ENCODE assay signal across 8 cellular contexts in the genomic region with DNA sequence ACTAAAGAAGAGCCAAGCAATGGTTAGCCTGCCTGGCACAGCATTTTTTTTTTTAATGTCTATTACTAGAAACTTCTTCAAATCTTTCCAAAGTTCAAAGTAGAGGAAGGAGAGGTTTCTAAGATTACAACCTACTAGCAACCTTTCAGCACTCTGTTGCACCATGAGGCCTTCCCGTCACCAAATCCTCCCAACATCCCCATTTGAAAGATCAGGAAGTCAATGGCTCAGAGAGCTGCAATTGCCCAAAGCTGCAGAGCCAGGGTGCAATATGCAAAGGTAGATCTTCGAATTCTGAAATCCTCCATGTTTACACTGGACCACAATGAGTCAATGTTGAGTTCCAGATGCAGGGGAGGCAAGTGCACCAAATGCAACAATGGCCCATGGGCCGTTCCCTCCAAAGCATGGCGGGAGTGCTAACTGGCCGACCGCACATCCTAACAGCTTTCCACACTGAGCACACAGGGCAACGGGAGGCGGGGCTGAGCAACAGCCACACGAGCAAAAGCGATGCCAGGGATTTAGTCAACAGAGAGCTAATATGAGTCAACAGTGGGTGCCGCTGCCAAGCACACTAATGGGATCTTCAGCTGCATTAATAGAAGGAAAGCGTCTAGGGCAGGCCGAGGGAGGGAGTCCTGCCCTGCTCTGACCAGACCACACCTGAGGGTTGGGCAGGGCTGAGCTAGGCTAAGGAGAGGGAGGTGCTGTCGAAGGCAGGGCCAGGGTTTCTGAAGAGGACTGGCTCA. TPM values are rescaled to one million over a fixed set of nuclear protein-coding genes. Genes with fewer than 3 reads are reported as not detected.
DNase-seq lines count a peak whose midpoint lies in the region; ATAC-seq and TF ChIP-seq lines count a peak whose summit lies in the region.

No MANE protein-coding gene starts in this region.

- H3K36me3 Mint-ChIP-seq in CD4-positive, alpha-beta T cell (ENCODE audit: low read depth) = no peaks in the 10 kb centered on the region

- no peak overlapping the region for H3K4me3 ChIP-seq in mammary epithelial cell (replicated peaks in 1 of 3; ENCODE audit: insufficient read depth in 1 of 3, low read depth in 2 of 3, low read length in 3 of 3)

- H2AFZ ChIP-seq in mammary epithelial cell (ENCODE audit: low read depth, low read length) = no peak overlapping the region

- H3K9me3 ChIP-seq in mammary epithelial cell (replicated peaks; ENCODE audit: insufficient read depth, low read length) = no peaks in the 10 kb centered on the region
- H3K9me3 ChIP-seq in CD4-positive, alpha-beta T cell (ENCODE audit: control insufficient read depth, low read length) = no peaks in the 10 kb centered on the region

- H3K36me3 ChIP-seq in mammary epithelial cell (ENCODE audit: insufficient read depth, low read length) = no peaks in the 10 kb centered on the region

- CTCF ChIA-PET in mammary epithelial cell (lab: Charles Lee; ENCODE audit: low non-redundant PET) = interaction anchor here (0.6 to 0.7 kb wide), 4 partner anchors 29 to 280 kb away, joined by 3 to 4 read pairs (median 4); no protein-coding TSS in a partner anchor
- CTCF ChIA-PET in CD4-positive, alpha-beta T cell (lab: Charles Lee) = no interaction called here

- no peaks in the 10 kb centered on the region for H3K27me3 ChIP-seq in mammary epithelial cell (ENCODE audit: insufficient read depth, low read length)
- H3K27me3 ChIP-seq in CD4-positive, alpha-beta T cell (ENCODE audit: control insufficient read depth, insufficient read depth, low read length) = peaks cover 43% of the 10 kb centered on the region

- H3K9me3 Mint-ChIP-seq in CD4-positive, alpha-beta T cell = no peaks in the 10 kb centered on the region

- H3K79me2 ChIP-seq in mammary epithelial cell (ENCODE audit: insufficient read depth, low read length) = no peaks in the 10 kb centered on the region

- 21% methylated on average over 14 of the region's 14 CpGs for WGBS in mammary epithelial cell (ENCODE audit: low coverage, missing lambda C conversion rate)

- no peak overlapping the region for H3K27ac ChIP-seq in mammary epithelial cell (ENCODE audit: insufficient read depth, low read depth, low read length)
- H3K27ac ChIP-seq in CD4-positive, alpha-beta T cell (ENCODE audit: low read depth, low read length) = no peak overlapping the region

- peaks cover 71% of the 10 kb centered on the region for H3K27me3 Mint-ChIP-seq in CD4-positive, alpha-beta T cell

- TF ChIP-seq CTCF in mammary epithelial cell (conservative IDR thresholded peaks at IDR 0.05 in 1 of 2, IDR thresholded peaks at IDR 0.05 in 1 of 2; ENCODE audit: extremely low read depth in 1 of 2, insufficient read depth in 1 of 2, low read depth in 1 of 2, low read length in 2 of 2) = peak in 1 of 2 donors; percentile 10
- no peak for TF ChIP-seq CTCF in CD4-positive, alpha-beta T cell (IDR thresholded peaks at IDR 0.05)

- dilution Hi-C loops in mammary epithelial cell (cut with HindIII; ENCODE audit: low sequenced_read_pairs) = no loop called here

- POLR2A ChIA-PET in CD4-positive, alpha-beta T cell (lab: Charles Lee) = no interaction called here

- H3K4me1 Mint-ChIP-seq in CD4-positive, alpha-beta T cell (ENCODE audit: low read depth) = peaks cover 10% of the 10 kb centered on the region

- ATAC-seq in CD4-positive, alpha-beta T cell (ENCODE audit: poor library complexity) = no peak
- no peak for ATAC-seq in stimulated activated naive CD8-positive, alpha-beta T cell treated with anti-CD3 and anti-CD28 coated beads, Interleukin-15, Interleukin-2, amounts not matched to agents 100 U/mL and 50 U/mL, for 24 hours
- ATAC-seq in GM21515 (IDR thresholded peaks at IDR 0.05; ENCODE audit: unreplicated experiment) = no peak

- BruUV-seq in mammary epithelial cell (replicated peaks; lab: Mats Ljungman, UMichigan) = no TSS peak

- DNase-seq in DMS 273 (lab: John Stamatoyannopoulos, UW; ENCODE audit: unreplicated experiment) = peak; percentile 94
- peak; percentile 93 for DNase-seq in NCI-H2196 (lab: John Stamatoyannopoulos, UW; ENCODE audit: unreplicated experiment)
- DNase-seq in mammary epithelial cell = peak; percentile 98
- peak; percentile 39 for DNase-seq in middle frontal gyrus (ENCODE audit: extremely low spot score, low spot score)
- DNase-seq in CD4-positive, alpha-beta T cell = no peak
- no peak for DNase-seq in stimulated activated naive CD8-positive, alpha-beta T cell treated with anti-CD3 and anti-CD28 coated beads, Interleukin-15, Interleukin-2, amounts not matched to agents 100 U/mL and 50 U/mL, for 24 hours
- no peak for DNase-seq in stimulated activated naive CD4-positive, alpha-beta T cell treated with Interleukin-2 at 50 U/mL for 16 hours (lab: John Stamatoyannopoulos, UW)

- no peak overlapping the region for H3K4me3 Mint-ChIP-seq in CD4-positive, alpha-beta T cell

- in situ Hi-C loops in mammary epithelial cell (cut with MboI; ENCODE audit: low sequenced_read_pairs in 2 of 2) = loop anchor here in 1 of 2 donors (5.0 kb wide), 2 partner anchors 59 to 134 kb away; no protein-coding TSS in a partner anchor

- intact Hi-C loops in mammary epithelial cell (cut with micrococcal nuclease) = loop anchor here (5.0 kb wide), 1 partner anchor 304 kb away; the partner anchor contains the start of gene CTNNAL1
- intact Hi-C loops in CD4-positive, alpha-beta T cell (cut with DNase I, micrococcal nuclease) = no loop called here

- no peak overlapping the region for H3K27ac Mint-ChIP-seq in CD4-positive, alpha-beta T cell

- no peaks in the 10 kb centered on the region for H4K20me1 ChIP-seq in mammary epithelial cell (ENCODE audit: insufficient read depth, low read length)

- H3K9ac ChIP-seq in mammary epithelial cell (ENCODE audit: insufficient read depth, low read length) = no peak overlapping the region

- peak overlapping the region; percentile 28 for H3K4me2 ChIP-seq in mammary epithelial cell (ENCODE audit: insufficient read depth, low read depth, low read length)

- peaks cover 63% of the 10 kb centered on the region for H3K4me1 ChIP-seq in mammary epithelial cell (ENCODE audit: insufficient read depth, low read length)

RNA-seq across cellular contexts. Expression of gene EPB41L4B, which starts 4.8 kb away (rescaled TPM):
- 1 to 10 TPM; 3.5 to 4.8 TPM for total RNA-seq in mammary epithelial cell
- 3.3 TPM for polyA plus RNA-seq in mammary epithelial cell
- 4.2 TPM for polyA minus RNA-seq in mammary epithelial cell
- total RNA-seq in CD4-positive, alpha-beta T cell = not detected

Comparison
In these comparisons a context has a peak if more than half of its experiments do, and no peak if none do; other contexts are left out.
1. DNase-seq: peak in DMS 273 (single experiment), NCI-H2196 (single experiment), mammary epithelial cell (single experiment) and middle frontal gyrus (single experiment); none in CD4-positive, alpha-beta T cell (0 of 10), stimulated activated naive CD8-positive, alpha-beta T cell treated with anti-CD3 and anti-CD28 coated beads, Interleukin-15, Interleukin-2, amounts not matched to agents 100 U/mL and 50 U/mL, for 24 hours (single experiment) and stimulated activated naive CD4-positive, alpha-beta T cell treated with Interleukin-2 at 50 U/mL for 16 hours (single experiment).
2. RNA of gene EPB41L4B, which starts 4.8 kb away (total RNA-seq): 3.5 to 4.8 TPM in mammary epithelial cell; not detected in CD4-positive, alpha-beta T cell; every median in the first group is over 4 times any median in the second.